ENCODE assay signal across 27 cellular contexts in the genomic region with DNA sequence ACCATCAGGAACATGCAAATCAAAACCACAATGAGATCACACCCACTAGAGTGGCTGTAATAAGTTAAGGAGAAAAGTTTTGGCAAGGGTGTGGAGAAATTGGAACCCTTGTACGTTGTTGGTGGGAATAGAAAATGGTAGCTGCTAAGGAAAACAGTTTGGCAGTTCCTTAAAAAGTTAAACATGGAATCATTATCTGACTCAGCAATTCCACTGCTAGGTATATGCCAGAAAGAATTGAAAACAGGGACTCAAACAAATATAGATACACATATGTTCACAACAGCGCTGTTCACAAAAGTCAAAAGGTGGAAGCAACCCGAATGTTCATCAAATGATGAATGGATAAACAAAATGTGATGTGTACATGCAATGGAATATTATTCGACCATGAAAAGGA.
"Had no signal": no experiment of that assay in that cellular context is flagged by ENCODE, and none has a peak within 500 bp of the region (broad histone marks: within the 10 kb centered on the region; RNA-seq: fewer than 3 reads in every experiment).

No MANE protein-coding gene starts in this region.

- H3K36me3 ChIP-seq: colonic mucosa, esophagus squamous epithelium, gastrocnemius medialis, heart right ventricle, left lung, lower lobe of right lung had no signal

- H3K9me3 Mint-ChIP-seq: dendritic cell treated with granulocyte-macrophage colony-stimulating factor and Interleukin-4, amounts not matched to agents 40 ng/mL and 50 ng/mL, for 4 days; effector memory CD8-positive, alpha-beta T cell; endodermal cell had no signal

- ATAC-seq: effector memory CD8-positive, alpha-beta T cell; esophagus mucosa; gastrocnemius medialis; heart right ventricle; left cardiac atrium; left lung; left ventricle myocardium superior; lower lobe of right lung; mucosa of descending colon had no signal

- H3K4me1 Mint-ChIP-seq: endodermal cell, mesothelial cell of epicardium, naive B cell had no signal

- H3K9me3 ChIP-seq: colonic mucosa, esophagus squamous epithelium, gastrocnemius medialis, left lung, lower lobe of right lung, mucosa of descending colon had no signal

- H3K4me3 ChIP-seq: colonic mucosa, esophagus squamous epithelium, gastrocnemius medialis, heart right ventricle, left lung, lower lobe of right lung, mucosa of descending colon had no signal

- H3K4me1 ChIP-seq: colonic mucosa, esophagus squamous epithelium, gastrocnemius medialis, heart right ventricle, left lung, lower lobe of right lung had no signal

- H3K4me3 Mint-ChIP-seq: dendritic cell treated with granulocyte-macrophage colony-stimulating factor and Interleukin-4, amounts not matched to agents 40 ng/mL and 50 ng/mL, for 4 days; effector memory CD8-positive, alpha-beta T cell; endodermal cell; mesothelial cell of epicardium; naive B cell had no signal

- DNase-seq: colonic mucosa; cortex of kidney; effector CD8-positive, alpha-beta T cell; effector memory CD8-positive, alpha-beta T cell; endodermal cell; erythroblast; esophagus squamous epithelium; foreskin fibroblast; foreskin melanocyte; gastrocnemius medialis; glutamatergic neuron; heart right ventricle; hippocampal formation; left cardiac atrium; left lung; left ventricle myocardium superior; lower lobe of right lung; mesenchymal stem cell; mucosa of descending colon; naive B cell had no signal

- H3K36me3 Mint-ChIP-seq: mesothelial cell of epicardium had no signal

- H3K27ac ChIP-seq: colonic mucosa, epithelial cell of prostate, esophagus squamous epithelium, gastrocnemius medialis, heart right ventricle, left lung, lower lobe of right lung had no signal

- H3K27me3 ChIP-seq: colonic mucosa, gastrocnemius medialis had no signal

- FAIRE-seq: endometrium, islet of Langerhans, keratinocyte had no signal
